In genomic region chr10:100076750-100077149, GRCh38 we compare ENCODE assay signal across 29 cellular contexts. TPM values are rescaled to one million over a fixed set of nuclear protein-coding genes. Genes with fewer than 3 reads are reported as not detected.
"Had no signal": no experiment of that assay in that cellular context is flagged by ENCODE, and none has a peak within 500 bp of the region (broad histone marks: within the 10 kb centered on the region; RNA-seq: fewer than 3 reads in every experiment).

No MANE protein-coding gene starts in this region.

- FAIRE-seq: keratinocyte had no signal

- H3K4me3 ChIP-seq: gastrocnemius medialis, lower lobe of right lung, prostate gland, right atrium auricular region, smooth muscle cell, testis, tibial artery had no signal

- H3K36me3 ChIP-seq: gastrocnemius medialis, lower lobe of right lung, prostate gland, right atrium auricular region, tibial artery had no signal

- DNase-seq: effector CD8-positive, alpha-beta T cell; endodermal cell; foreskin fibroblast; gastrocnemius medialis; head of caudate nucleus; left ventricle myocardium superior; lower lobe of right lung; naive thymus-derived CD8-positive, alpha-beta T cell; nephron progenitor cell; nucleus accumbens; stimulated activated CD4-positive, alpha-beta T cell treated with anti-CD3 and anti-CD28 coated beads, Interleukin-12 subunit alpha, Interleukin-12 subunit beta, amount 100 ng/mL, for 4 hours; stimulated activated CD4-positive, alpha-beta T cell treated with anti-CD3 and anti-CD28 coated beads, Interleukin-1b, Interleukin-23, amount 100 ng/mL, for 48 hours; stimulated activated CD4-positive, alpha-beta T cell treated with anti-CD3 and anti-CD28 coated beads, Interleukin-4, amount 100 ng/mL, for 1 hour; stimulated activated CD8-positive, alpha-beta memory T cell treated with anti-CD3 and anti-CD28 coated beads, Interleukin-4, amount 100 ng/mL, for 48 hours; stimulated activated naive CD8-positive, alpha-beta T cell treated with anti-CD3 and anti-CD28 coated beads, Interleukin-15, Interleukin-2, amounts not matched to agents 100 U/mL and 50 U/mL, for 24 hours; substantia nigra; testis; tibial artery had no signal

- H3K27me3 ChIP-seq: gastrocnemius medialis, right atrium auricular region, testis had no signal

- H3K27ac ChIP-seq: epithelial cell of prostate, gastrocnemius medialis, lower lobe of right lung, prostate gland, right atrium auricular region, testis, tibial artery had no signal

- H3K4me1 ChIP-seq: gastrocnemius medialis, lower lobe of right lung, prostate gland, right atrium auricular region, testis, tibial artery had no signal

- H3K9me3 ChIP-seq: gastrocnemius medialis, lower lobe of right lung, prostate gland, right atrium auricular region, testis, tibial artery had no signal

- H3K4me2 ChIP-seq: smooth muscle cell had no signal

- ATAC-seq: esophagus mucosa; gastrocnemius medialis; left ventricle myocardium superior; lower lobe of right lung; naive thymus-derived CD8-positive, alpha-beta T cell; sciatic nerve; stimulated activated naive CD8-positive, alpha-beta T cell treated with anti-CD3 and anti-CD28 coated beads, Interleukin-15, Interleukin-2, amounts not matched to agents 100 U/mL and 50 U/mL, for 24 hours had no signal

RNA-seq across cellular contexts. Expression of gene CPN1, which starts 4.9 kb away (rescaled TPM):
- total RNA-seq: esophagus mucosa; glomerular endothelial cell; left ventricle myocardium superior; lower lobe of right lung; mesenteric fat pad; myocyte; naive thymus-derived CD8-positive, alpha-beta T cell; osteocyte; right atrium auricular region; sciatic nerve; smooth muscle cell had no signal
- polyA plus RNA-seq: keratinocyte; naive thymus-derived CD8-positive, alpha-beta T cell; smooth muscle cell had no signal
